1 cellular context compared by ENCODE assay signal in the genomic region with DNA sequence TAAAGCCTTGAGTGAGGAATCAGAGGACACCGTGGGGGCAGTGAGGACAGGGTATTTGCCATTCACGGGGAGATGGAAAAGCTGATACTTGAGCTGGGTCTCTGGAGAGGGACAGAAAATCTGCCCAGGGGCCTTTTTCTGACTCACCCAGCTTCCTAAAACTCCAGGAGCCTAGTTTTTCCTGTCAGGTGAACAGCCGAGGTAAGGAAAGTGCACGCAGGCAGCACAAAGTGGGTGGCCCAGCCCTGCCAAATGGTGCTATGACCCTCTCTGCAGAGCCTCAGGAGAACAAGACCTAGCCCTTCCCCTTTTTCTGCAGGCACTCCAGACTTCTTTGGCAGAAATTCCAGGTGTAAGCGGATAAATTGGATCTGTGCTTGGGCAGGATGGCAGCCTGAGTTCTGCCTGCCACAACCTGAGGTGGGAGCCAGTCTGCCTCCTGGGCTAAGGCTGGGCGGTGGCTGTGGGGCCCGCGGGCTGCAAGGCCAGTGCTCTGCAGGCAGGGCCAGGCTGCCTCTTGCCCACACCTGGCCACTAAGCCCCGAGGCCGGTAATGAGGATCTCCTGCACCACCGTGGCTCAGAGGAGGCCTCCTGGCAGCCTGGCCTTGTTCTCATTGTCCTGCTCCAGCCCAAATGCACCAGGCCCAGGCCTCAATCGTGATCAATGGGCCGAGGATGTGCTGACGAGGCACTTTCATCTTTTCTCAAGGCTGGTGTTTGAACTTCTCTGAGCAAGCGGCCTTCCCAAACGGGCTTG.
A peak's percentile ranks its signal among the peaks of the same experiment; 100 is the strongest.
TF ChIP-seq lines count a peak whose summit lies in the region.

No MANE protein-coding gene starts in this region.

TF ChIP-seq in IMR-90, 13 proteins besides CTCF, POLR2A, EP300 and RAD21 (continued from another document):
- no peak for TF ChIP-seq NFE2L2 (IDR thresholded peaks at IDR 0.05; ENCODE audit: low read depth, low read length)
- no peak for TF ChIP-seq FOS (IDR thresholded peaks at IDR 0.05; ENCODE audit: low read depth, low read length)
- peak; percentile 92 for TF ChIP-seq MAFK (IDR thresholded peaks at IDR 0.05; ENCODE audit: low read depth, low read length)
